15 cellular contexts compared by ENCODE assay signal in the genomic region with DNA sequence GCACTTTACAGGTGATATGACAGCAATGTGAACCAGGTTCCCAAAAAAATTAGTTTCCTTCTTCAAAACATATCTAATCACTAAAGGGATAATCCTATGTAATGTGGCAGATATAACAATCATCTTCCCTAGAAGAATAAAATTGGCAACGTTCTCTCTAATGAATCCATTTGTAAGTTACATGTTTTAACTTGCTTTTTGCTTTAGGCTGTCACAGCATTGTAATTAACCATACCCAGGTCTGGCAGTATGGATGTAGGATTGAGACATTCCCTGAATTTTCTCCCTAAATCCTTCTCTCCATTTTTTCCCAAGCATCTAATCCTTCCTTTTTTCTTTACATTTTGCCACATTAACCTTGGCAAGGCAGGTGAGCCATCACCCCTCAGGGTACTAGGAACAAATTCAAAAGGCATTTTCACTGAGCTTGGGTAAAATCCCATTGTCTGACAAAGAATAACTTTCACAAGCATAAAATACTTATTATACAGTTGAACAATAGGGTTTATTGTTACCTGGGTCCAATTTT.
DNase-seq lines count a peak whose midpoint lies in the region; ATAC-seq, FAIRE-seq and TF ChIP-seq lines count a peak whose summit lies in the region.
"Had no signal": no experiment of that assay in that cellular context is flagged by ENCODE, and none has a peak within 500 bp of the region (broad histone marks: within the 10 kb centered on the region; RNA-seq: fewer than 3 reads in every experiment).

No MANE protein-coding gene starts in this region.

- no peak overlapping the region for H2BK15ac ChIP-seq in IMR-90 (ENCODE audit: low read depth, low read length)

- no peak overlapping the region; the same call in 1 of the 2 replicates for H2BK20ac ChIP-seq in IMR-90 (ENCODE audit: low read depth, low read length)

- no peaks in the 10 kb centered on the region for H3K9me1 ChIP-seq in IMR-90 (ENCODE audit: insufficient read depth, low read length)

- H3K27me3 ChIP-seq in IMR-90 (ENCODE audit: control insufficient read depth, insufficient read depth, low read length) (no peaks in the 10 kb centered on the region), RWPE2 (ENCODE audit: insufficient read depth, poor library complexity, severe bottlenecking) (no peaks in the 10 kb centered on the region), foreskin keratinocyte (no peaks in the 10 kb centered on the region), left lung (no peaks in the 10 kb centered on the region)
- H3K27me3 ChIP-seq: BLaER1 treated with 17β-estradiol and CSF1 and Interleukin-3, amounts not matched to agents 10 nM and 100 nM had no signal

- no peak overlapping the region for H4K8ac ChIP-seq in IMR-90 (ENCODE audit: low read depth in 2 of 2, low read length in 2 of 2)

- H2AFZ ChIP-seq in IMR-90 (replicated peaks; ENCODE audit: low read length, poor library complexity), result no peak overlapping the region

- ATAC-seq in IMR-90 (ENCODE audit: low read depth) (no peak), RWPE2 (ENCODE audit: low read depth) (peak; percentile 70), foreskin keratinocyte (peak; percentile 79), left lung (no peak), left colon (no peak)
- ATAC-seq: CD8-positive, alpha-beta T cell; GM12878 had no signal

- H3K4ac ChIP-seq in IMR-90 (ENCODE audit: low read depth, low read length), result no peak overlapping the region

- H4K20me1 ChIP-seq in IMR-90 (ENCODE audit: insufficient read depth, low read length), result no peaks in the 10 kb centered on the region
- H4K20me1 ChIP-seq: BLaER1 treated with 17β-estradiol and CSF1 and Interleukin-3, amounts not matched to agents 10 nM and 100 nM had no signal

- no peaks in the 10 kb centered on the region for H3K4me1 ChIP-seq in IMR-90 (ENCODE audit: control insufficient read depth, insufficient read depth, low read length)
- H3K4me1 ChIP-seq in RWPE2 (ENCODE audit: insufficient read depth, poor library complexity, severe bottlenecking), result peaks cover 6% of the 10 kb centered on the region
- H3K4me1 ChIP-seq in foreskin keratinocyte, result peaks cover 14% of the 10 kb centered on the region
- no peaks in the 10 kb centered on the region for H3K4me1 ChIP-seq in left lung
- H3K4me1 ChIP-seq: BLaER1 treated with 17β-estradiol and CSF1 and Interleukin-3, amounts not matched to agents 10 nM and 100 nM; HAP-1 had no signal

- intact Hi-C loops in IMR-90 (cut with micrococcal nuclease), result no loop called here
- intact Hi-C loops in cardiac septum (cut with DNase I), result no loop called here
- intact Hi-C loops in left lung (cut with DNase I), result no loop called here
- intact Hi-C loops in left colon (cut with DNase I, micrococcal nuclease), result no loop called here

- CTCF ChIA-PET in IMR-90 (lab: Yijun Ruan, JAX), result no interaction called here

- POLR2A ChIA-PET in IMR-90 (lab: Charles Lee; ENCODE audit: unreplicated experiment), result no interaction called here

- H4K5ac ChIP-seq in IMR-90 (ENCODE audit: low read depth, low read length), result no peak overlapping the region

- TF ChIP-seq POLR2A in H54 (IDR thresholded peaks at IDR 0.05; ENCODE audit: low read depth, low read length) (no peak), IMR-90 (IDR thresholded peaks at IDR 0.05; ENCODE audit: low read depth, low read length) (no peak)

- BruUV-seq in IMR-90 (replicated peaks; lab: Mats Ljungman, UMichigan), result no TSS peak

- no peaks in the 10 kb centered on the region for H3K79me1 ChIP-seq in IMR-90 (ENCODE audit: low read depth in 1 of 2, low read length in 2 of 2)

- H3K4me3 ChIP-seq in IMR-90 (ENCODE audit: insufficient read depth, low read depth, low read length) (no peak overlapping the region), RWPE2 (ENCODE audit: severe bottlenecking) (no peak overlapping the region), left lung (no peak overlapping the region)
- H3K4me3 ChIP-seq: BLaER1 treated with 17β-estradiol and CSF1 and Interleukin-3, amounts not matched to agents 10 nM and 100 nM; GM12878; HAP-1 had no signal

- H2BK5ac ChIP-seq in IMR-90 (ENCODE audit: low read depth, low read length, poor library complexity, severe bottlenecking), result no peak overlapping the region

- H3K4me2 ChIP-seq in IMR-90 (ENCODE audit: low read depth, low read length), result no peak overlapping the region
- H3K4me2 ChIP-seq: BLaER1 treated with 17β-estradiol and CSF1 and Interleukin-3, amounts not matched to agents 10 nM and 100 nM had no signal

- TF ChIP-seq CTCF in IMR-90 (conservative IDR thresholded peaks at IDR 0.05; ENCODE audit: low read depth, low read length), result no peak
- TF ChIP-seq CTCF in RWPE2 (IDR thresholded peaks at IDR 0.05; ENCODE audit: poor library complexity, severe bottlenecking), result no peak
- TF ChIP-seq CTCF in foreskin keratinocyte (conservative IDR thresholded peaks at IDR 0.05), result no peak
- no peak for TF ChIP-seq CTCF in left lung (IDR thresholded peaks at IDR 0.05)

- no peak overlapping the region for H4K91ac ChIP-seq in IMR-90 (ENCODE audit: insufficient read depth, low read depth, low read length)

- H2AK5ac ChIP-seq in IMR-90 (ENCODE audit: low read depth, low read length), result no peak overlapping the region

- no peak overlapping the region for H3K56ac ChIP-seq in IMR-90 (ENCODE audit: extremely low read depth, insufficient read depth, low read length)

- no peak overlapping the region for H3K14ac ChIP-seq in IMR-90 (replicated peaks; ENCODE audit: low read depth, low read length)

- H3K23ac ChIP-seq in IMR-90 (ENCODE audit: low read depth, low read length), result no peak overlapping the region

- 0 out of 2 replicates have a peak overlapping the region, but pooled peaks have one; percentile 16 for H2BK120ac ChIP-seq in IMR-90 (ENCODE audit: low read depth, low read length)

- H3K27ac ChIP-seq in IMR-90 (ENCODE audit: insufficient read depth, low read length) (no peak overlapping the region), RWPE2 (ENCODE audit: poor library complexity, severe bottlenecking) (no peak overlapping the region), foreskin keratinocyte (no peak overlapping the region), left lung (no peak overlapping the region)
- H3K27ac ChIP-seq: BLaER1 treated with 17β-estradiol and CSF1 and Interleukin-3, amounts not matched to agents 10 nM and 100 nM had no signal

- no peak overlapping the region for H3K9ac ChIP-seq in IMR-90 (ENCODE audit: low read depth, low read length)
- H3K9ac ChIP-seq: BLaER1 treated with 17β-estradiol and CSF1 and Interleukin-3, amounts not matched to agents 10 nM and 100 nM had no signal

- peak; percentile 15 for FAIRE-seq in H54 (lab: Jason Lieb, UNC)
- FAIRE-seq: GM12878, H1 had no signal

- H3K36me3 ChIP-seq in IMR-90 (ENCODE audit: control insufficient read depth, insufficient read depth, low read length) (no peaks in the 10 kb centered on the region), RWPE2 (ENCODE audit: low read depth) (no peaks in the 10 kb centered on the region), left lung (no peaks in the 10 kb centered on the region)
- H3K36me3 ChIP-seq: BLaER1 treated with 17β-estradiol and CSF1 and Interleukin-3, amounts not matched to agents 10 nM and 100 nM; HAP-1 had no signal

- DNase-seq in H54 (ENCODE audit: insufficient read length, low spot score) (no peak), IMR-90 (no peak), RWPE2 (ENCODE audit: low spot score) (no peak), foreskin keratinocyte (peak; percentile 46 to 66), cardiac septum (ENCODE audit: low spot score) (no peak), dermis blood vessel endothelial cell (no peak), left lung (no peak), left colon (no peak)
- DNase-seq: Calu3; CD8-positive, alpha-beta T cell; DMS79 treated with DMSO at 0.1 percent for 48 hours had no signal

- H3K9me3 ChIP-seq in IMR-90 (ENCODE audit: control insufficient read depth, insufficient read depth, low read length) (no peaks in the 10 kb centered on the region), RWPE2 (ENCODE audit: severe bottlenecking) (no peaks in the 10 kb centered on the region), left lung (peaks cover 0 to 3% of the 10 kb centered on the region in 2 donors)
- H3K9me3 ChIP-seq: HAP-1 had no signal

- H3K18ac ChIP-seq in IMR-90 (ENCODE audit: low read depth, low read length), result peak overlapping the region; percentile 52; the same call in 1 of the 2 replicates

- dilution Hi-C loops in IMR-90 (cut with HindIII; ENCODE audit: low sequenced_read_pairs, unreplicated experiment), result no loop called here

- in situ Hi-C loops in IMR-90 (cut with MboI; ENCODE audit: low sequenced_read_pairs), result no loop called here

- H2AK9ac ChIP-seq in IMR-90 (replicated peaks; ENCODE audit: low read depth, low read length, poor library complexity), result no peak overlapping the region

- WGBS in IMR-90 (ENCODE audit: extremely low coverage in 2 of 2, insufficient read length in 1 of 2), 2 experiments, result no CpG with 5 or more reads among the region's 1 CpG

- TF ChIP-seq RAD21 in IMR-90 (IDR thresholded peaks at IDR 0.05; ENCODE audit: low read length), result no peak

TF ChIP-seq in IMR-90, 13 proteins besides CTCF, POLR2A, EP300 and RAD21 (continues in another document):
- TF ChIP-seq MAZ (IDR thresholded peaks at IDR 0.05; ENCODE audit: borderline replicate concordance, low read depth, low read length) (no peak), RFX5 (IDR thresholded peaks at IDR 0.05; ENCODE audit: low read depth, low read length) (no peak), CHD1 (IDR thresholded peaks at IDR 0.05; ENCODE audit: low read depth, low read length) (no peak), MXI1 (IDR thresholded peaks at IDR 0.05; ENCODE audit: borderline replicate concordance, low read depth, low read length) (no peak), MAFK (IDR thresholded peaks at IDR 0.05; ENCODE audit: low read depth, low read length) (no peak), BHLHE40 (IDR thresholded peaks at IDR 0.05; ENCODE audit: low read depth, low read length) (no peak), SMC3 (IDR thresholded peaks at IDR 0.05; ENCODE audit: low read depth, low read length) (no peak), FOS (IDR thresholded peaks at IDR 0.05; ENCODE audit: low read depth, low read length) (no peak), CEBPB (IDR thresholded peaks at IDR 0.05; ENCODE audit: low read depth, low read length) (no peak), NFE2L2 (IDR thresholded peaks at IDR 0.05; ENCODE audit: low read depth, low read length) (no peak), RCOR1 (IDR thresholded peaks at IDR 0.05; ENCODE audit: insufficient replicate concordance, low read length) (no peak)
- TF ChIP-seq, protein P1, sequence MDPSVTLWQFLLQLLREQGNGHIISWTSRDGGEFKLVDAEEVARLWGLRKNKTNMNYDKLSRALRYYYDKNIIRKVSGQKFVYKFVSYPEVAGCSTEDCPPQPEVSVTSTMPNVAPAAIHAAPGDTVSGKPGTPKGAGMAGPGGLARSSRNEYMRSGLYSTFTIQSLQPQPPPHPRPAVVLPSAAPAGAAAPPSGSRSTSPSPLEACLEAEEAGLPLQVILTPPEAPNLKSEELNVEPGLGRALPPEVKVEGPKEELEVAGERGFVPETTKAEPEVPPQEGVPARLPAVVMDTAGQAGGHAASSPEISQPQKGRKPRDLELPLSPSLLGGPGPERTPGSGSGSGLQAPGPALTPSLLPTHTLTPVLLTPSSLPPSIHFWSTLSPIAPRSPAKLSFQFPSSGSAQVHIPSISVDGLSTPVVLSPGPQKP (IDR thresholded peaks at IDR 0.05; ENCODE audit: borderline replicate concordance, low read depth, low read length), result no peak

Comparison
In these comparisons a context has a peak if more than half of its experiments do, and no peak if none do; other contexts are left out.
1. DNase-seq: peak in foreskin keratinocyte (2 of 2); none in H54 (single experiment), IMR-90 (single experiment), RWPE2 (single experiment), cardiac septum (single experiment), dermis blood vessel endothelial cell (single experiment), left lung (0 of 2) and left colon (0 of 2).
2. ATAC-seq: peak in RWPE2 (single experiment) and foreskin keratinocyte (single experiment); none in IMR-90 (single experiment), left lung (single experiment) and left colon (single experiment).